In the genomic region with DNA sequence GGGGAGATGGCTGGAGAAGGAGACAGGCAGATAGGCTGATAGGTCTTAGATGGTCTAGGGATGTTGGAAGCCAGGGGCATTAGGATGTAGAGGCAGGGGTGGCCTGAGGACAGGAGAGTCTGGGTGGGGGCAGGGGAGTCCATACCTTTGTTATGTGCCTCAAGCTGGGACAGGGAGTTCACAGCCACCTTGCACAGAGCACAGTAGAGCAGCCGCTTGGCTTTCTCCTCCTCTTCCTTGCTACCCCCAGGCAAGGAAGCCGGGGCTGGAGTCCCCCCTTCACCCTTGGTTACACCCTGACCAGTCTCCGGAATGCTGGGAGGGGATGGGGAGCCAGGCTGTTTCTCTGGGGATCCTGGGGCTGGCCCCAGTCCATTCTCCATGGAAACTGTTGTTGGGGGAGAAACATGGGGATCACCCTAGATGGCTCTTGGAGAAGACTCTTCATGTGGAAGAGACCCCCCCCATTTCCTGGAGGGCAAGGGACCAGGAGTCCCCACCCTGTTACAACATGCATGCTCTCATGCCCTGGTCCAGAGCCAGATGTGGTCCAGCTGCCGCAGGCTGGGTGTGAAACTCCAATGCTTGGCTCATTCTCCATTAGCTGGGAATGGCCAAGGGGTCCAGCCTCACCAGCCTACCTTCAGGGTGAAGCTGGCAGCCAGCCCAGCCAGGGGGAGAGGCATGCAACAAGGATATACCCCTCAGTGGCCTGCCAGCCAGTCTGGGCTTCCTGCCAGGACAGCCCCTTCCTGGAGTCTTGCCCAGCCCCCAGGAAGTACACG, we compare ENCODE assay signal across 1 cellular context.
TF ChIP-seq lines count a peak whose summit lies in the region.

No MANE protein-coding gene starts in this region.

TF ChIP-seq in endothelial cell of umbilical vein, 7 proteins besides CTCF, POLR2A, EP300 and RAD21:
- TF ChIP-seq FOS (IDR thresholded peaks at IDR 0.05; ENCODE audit: borderline replicate concordance, insufficient read depth, low read length) (no peak), POLR2AphosphoS5 (IDR thresholded peaks at IDR 0.05; ENCODE audit: insufficient read depth, low read depth, low read length) (no peak), JUN (IDR thresholded peaks at IDR 0.05; ENCODE audit: borderline replicate concordance, insufficient read depth, insufficient read length, low read depth) (no peak), MYC (IDR thresholded peaks at IDR 0.05; ENCODE audit: low read depth, low read length) (no peak), GATA2 (IDR thresholded peaks at IDR 0.05; ENCODE audit: insufficient read depth, insufficient read length, low read depth, low read length) (no peak), EZH2 (IDR thresholded peaks at IDR 0.05; ENCODE audit: borderline replicate concordance, low read depth, low read length, severe bottlenecking) (no peak)
- TF ChIP-seq, protein P1, sequence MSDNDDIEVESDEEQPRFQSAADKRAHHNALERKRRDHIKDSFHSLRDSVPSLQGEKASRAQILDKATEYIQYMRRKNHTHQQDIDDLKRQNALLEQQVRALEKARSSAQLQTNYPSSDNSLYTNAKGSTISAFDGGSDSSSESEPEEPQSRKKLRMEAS (IDR thresholded peaks at IDR 0.05; ENCODE audit: insufficient read depth, insufficient read length), result no peak
